Comparison of ENCODE assay signal across 8 cellular contexts in genomic region chr1:151156515-151156819, GRCh38. TPM values are rescaled to one million over a fixed set of nuclear protein-coding genes. Genes with fewer than 3 reads are reported as not detected.
DNase-seq lines count a peak whose midpoint lies in the region.

Gene TNFAIP8L2 (plus strand): TSS chr1:151156649. CDS start chr1:151158698, 2,049 bp downstream.

- H3K4me3 ChIP-seq in Karpas-422 (ENCODE audit: low read length) = peak within 1 kb of the TSS; percentile 87

- peak within 1 kb of the TSS; percentile 74 for H3K27ac ChIP-seq in Karpas-422 (ENCODE audit: low read length)

- no peaks in the 10 kb centered on the region for H4K20me1 ChIP-seq in Karpas-422 (ENCODE audit: insufficient read depth, low read depth, low read length)

- peak; percentile 42 for DNase-seq in DMS53 (lab: John Stamatoyannopoulos, UW)
- DNase-seq in DMS53 treated with DMSO at 0.1 percent for 48 hours (lab: John Stamatoyannopoulos, UW; ENCODE audit: unreplicated experiment) = no peak
- DNase-seq in Karpas-422 = peak; percentile 92
- DNase-seq in activated CD4-positive, alpha-beta memory T cell treated with anti-CD3 and anti-CD28 coated beads, Interleukin-2, amount 10 ng/mL, durations not matched to agents 7 days and 5 days = peak; percentile 87
- DNase-seq in germinal center (ENCODE audit: low spot score) = peak; percentile 56
- peak; percentile 83 to 87 for DNase-seq in stimulated activated CD4-positive, alpha-beta T cell treated with anti-CD3 and anti-CD28 coated beads, Interleukin-2, amount 100 ng/mL, for 24 hours
- no peak for DNase-seq in foreskin melanocyte
- no peak for DNase-seq in superior temporal gyrus (ENCODE audit: extremely low spot score)

- peak within 1 kb of the TSS; percentile 28; the same call in 1 of the 2 replicates for H2AFZ ChIP-seq in Karpas-422 (ENCODE audit: low read length)

- H3K27ac Mint-ChIP-seq in activated CD4-positive, alpha-beta memory T cell treated with anti-CD3 and anti-CD28 coated beads, Interleukin-2, amount 10 ng/mL, durations not matched to agents 7 days and 5 days = peak within 1 kb of the TSS; percentile 96

- POLR2A ChIA-PET in activated CD4-positive, alpha-beta memory T cell treated with anti-CD3 and anti-CD28 coated beads, Interleukin-2, amount 10 ng/mL, durations not matched to agents 7 days and 5 days (lab: Charles Lee) = interaction anchor here (0.6 to 5.1 kb wide), 31 partner anchors 10 to 592 kb away, joined by 3 to 65 read pairs (median 5); partner anchors contain the start of genes CDC42SE1, ENSA, GABPB2 and LYSMD1

- H3K9ac ChIP-seq in Karpas-422 (ENCODE audit: low read length) = peak within 1 kb of the TSS; percentile 87

- H3K27me3 Mint-ChIP-seq in activated CD4-positive, alpha-beta memory T cell treated with anti-CD3 and anti-CD28 coated beads, Interleukin-2, amount 10 ng/mL, durations not matched to agents 7 days and 5 days = no peaks in the 10 kb centered on the region

- no peaks in the 10 kb centered on the region for H3K9me3 ChIP-seq in Karpas-422 (ENCODE audit: low read length)

- H3K36me3 Mint-ChIP-seq in activated CD4-positive, alpha-beta memory T cell treated with anti-CD3 and anti-CD28 coated beads, Interleukin-2, amount 10 ng/mL, durations not matched to agents 7 days and 5 days (ENCODE audit: low read depth) = peaks cover 40% of the 10 kb centered on the region

- peaks cover 26% of the 10 kb centered on the region for H3K4me1 ChIP-seq in Karpas-422 (ENCODE audit: low read length)

- no peaks in the 10 kb centered on the region for H3K27me3 ChIP-seq in Karpas-422 (ENCODE audit: low read length)

- H3K4me2 ChIP-seq in Karpas-422 (ENCODE audit: low read depth, low read length, poor library complexity, severe bottlenecking) = peak within 1 kb of the TSS; percentile 91

- H3K4me3 Mint-ChIP-seq in activated CD4-positive, alpha-beta memory T cell treated with anti-CD3 and anti-CD28 coated beads, Interleukin-2, amount 10 ng/mL, durations not matched to agents 7 days and 5 days = peak within 1 kb of the TSS; percentile 98

- H3K79me2 ChIP-seq in Karpas-422 (ENCODE audit: low read length) = peaks cover 26% of the 10 kb centered on the region

- no peaks in the 10 kb centered on the region for H3K9me2 ChIP-seq in Karpas-422 (replicated peaks; ENCODE audit: insufficient read depth, low read length)

- CTCF ChIA-PET in activated CD4-positive, alpha-beta memory T cell treated with anti-CD3 and anti-CD28 coated beads, Interleukin-2, amount 10 ng/mL, durations not matched to agents 7 days and 5 days (lab: Charles Lee) = interaction anchor here (0.5 to 9.4 kb wide), 29 partner anchors 8 to 184 kb away, joined by 3 to 267 read pairs (median 4); partner anchors contain the start of genes C1orf56, CDC42SE1, GABPB2 and LYSMD1

- no peaks in the 10 kb centered on the region for H3K9me3 Mint-ChIP-seq in activated CD4-positive, alpha-beta memory T cell treated with anti-CD3 and anti-CD28 coated beads, Interleukin-2, amount 10 ng/mL, durations not matched to agents 7 days and 5 days

- H3K36me3 ChIP-seq in Karpas-422 (ENCODE audit: insufficient read depth, low read length) = peaks cover 13% of the 10 kb centered on the region; the same call in 1 of the 2 replicates

- H3K4me1 Mint-ChIP-seq in activated CD4-positive, alpha-beta memory T cell treated with anti-CD3 and anti-CD28 coated beads, Interleukin-2, amount 10 ng/mL, durations not matched to agents 7 days and 5 days = peaks cover 50% of the 10 kb centered on the region

RNA-seq across cellular contexts. Expression of gene TNFAIP8L2, which starts in this region (rescaled TPM):
- 29.3 and 30.7 TPM in 2 replicates for total RNA-seq in Karpas-422 (2014; rRNA removed; shearing (Covaris generic); ENCODE audit: low replicate concordance)
- total RNA-seq in activated CD4-positive, alpha-beta memory T cell treated with anti-CD3 and anti-CD28 coated beads, Interleukin-2, amount 10 ng/mL, durations not matched to agents 7 days and 5 days = 10 to 100 TPM; 31.2 to 32.0 TPM

Comparison
In these comparisons a context has a peak if more than half of its experiments do, and no peak if none do; other contexts are left out.
1. DNase-seq: peak in DMS53 (single experiment), Karpas-422 (single experiment), activated CD4-positive, alpha-beta memory T cell treated with anti-CD3 and anti-CD28 coated beads, Interleukin-2, amount 10 ng/mL, durations not matched to agents 7 days and 5 days (single experiment), germinal center (single experiment) and stimulated activated CD4-positive, alpha-beta T cell treated with anti-CD3 and anti-CD28 coated beads, Interleukin-2, amount 100 ng/mL, for 24 hours (2 of 2); none in DMS53 treated with DMSO at 0.1 percent for 48 hours (single experiment), foreskin melanocyte (single experiment) and superior temporal gyrus (single experiment).